Comparison of ENCODE assay signal across 8 cellular contexts in the genomic region with DNA sequence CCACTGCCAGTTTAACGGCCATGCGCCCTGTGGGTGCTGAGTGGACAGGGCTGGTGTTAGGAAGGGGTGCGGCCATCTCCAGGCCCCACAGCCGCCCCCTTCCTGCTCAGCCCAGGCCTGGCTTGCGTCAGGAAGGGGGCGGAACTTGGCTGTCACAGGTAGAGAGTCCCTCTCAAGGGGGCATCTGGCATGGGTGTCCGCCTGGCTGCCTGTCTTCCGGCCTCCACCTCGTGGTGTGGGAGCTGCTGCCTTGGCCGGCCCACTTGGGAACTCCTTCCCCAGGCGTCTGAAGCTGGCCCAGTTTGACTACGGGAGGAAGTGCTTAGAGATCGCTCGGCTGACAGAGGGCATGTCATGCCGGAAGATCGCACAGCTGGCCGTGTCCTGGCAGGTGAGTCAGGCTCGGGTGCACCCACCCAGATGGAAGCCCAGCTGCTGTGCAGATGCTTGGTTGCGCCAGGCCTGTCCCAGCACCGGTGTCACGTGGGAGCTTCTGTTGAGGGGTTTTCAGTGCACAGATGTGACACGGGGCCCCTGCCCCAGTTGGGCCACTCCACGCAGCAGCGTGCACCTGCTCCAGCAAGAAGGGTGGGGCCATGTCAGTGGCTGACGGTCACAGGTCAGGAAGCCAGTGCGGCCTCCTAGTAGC. TPM values are rescaled to one million over a fixed set of nuclear protein-coding genes. Genes with fewer than 3 reads are reported as not detected.
A peak's percentile ranks its signal among the peaks of the same experiment; 100 is the strongest.
DNase-seq lines count a peak whose midpoint lies in the region; ATAC-seq and TF ChIP-seq lines count a peak whose summit lies in the region.

No MANE protein-coding gene starts in this region.

- CTCF ChIA-PET in RWPE1 (lab: Yijun Ruan, JAX): interaction anchor here (0.7 to 2.2 kb wide), 2 partner anchors 21 to 85 kb away, joined by 4 to 7 read pairs; no protein-coding TSS in a partner anchor

- H3K4me1 ChIP-seq in stomach: no peaks in the 10 kb centered on the region

- no peak for TF ChIP-seq EP300 in stomach (IDR thresholded peaks at IDR 0.05)

- DNase-seq in stimulated activated CD4-positive, alpha-beta T cell treated with anti-CD3 and anti-CD28 coated beads, Interleukin-15, amount 100 ng/mL, for 24 hours: peak; percentile 32
- DNase-seq in stimulated activated CD4-positive, alpha-beta T cell treated with anti-CD3 and anti-CD28 coated beads, Interleukin-4, amount 100 ng/mL, for 4 hours: no peak
- peak; percentile 52 for DNase-seq in RWPE1 (ENCODE audit: low spot score)
- peak; percentile 53 for DNase-seq in left cardiac atrium
- no peak for DNase-seq in NCI-H2081 treated with DMSO at 0.1 percent for 48 hours (lab: John Stamatoyannopoulos, UW)
- DNase-seq in stomach: no peak
- DNase-seq in activated gamma-delta T cell (lab: John Stamatoyannopoulos, UW): no peak

- H3K36me3 ChIP-seq in stomach: no peaks in the 10 kb centered on the region

- peaks cover 0 to 21% (median 0%) of the 10 kb centered on the region in 3 donors for H3K27me3 ChIP-seq in stomach

- H3K27ac ChIP-seq in RWPE1 (peak overlapping the region; percentile 99), stomach (peak overlapping the region in 2 of 5 donors; percentile 14 to 29)

- POLR2A ChIA-PET in RWPE1 (lab: Yijun Ruan, JAX; ENCODE audit: low non-redundant PET): interaction anchor here (0.6 to 1.1 kb wide), 2 partner anchors 48 to 56 kb away, joined by 3 to 4 read pairs; partner anchors contain the start of gene MRPL20

- H3K4me3 ChIP-seq in stomach: no peak overlapping the region

- TF ChIP-seq CTCF in RWPE1 (conservative IDR thresholded peaks at IDR 0.05; ENCODE audit: low read depth): no peak
- TF ChIP-seq CTCF in stomach (IDR thresholded peaks at IDR 0.05): no peak

- WGBS in stomach, 5 donors: 47 to 75% (median 70%) methylated on average over 7 to 26 of the region's 26 CpGs

- TF ChIP-seq POLR2A in stomach (IDR thresholded peaks at IDR 0.05): no peak

- ATAC-seq in left cardiac atrium: peak; percentile 83 to 87
- no peak for ATAC-seq in HG02852 (IDR thresholded peaks at IDR 0.05; ENCODE audit: unreplicated experiment)

- intact Hi-C loops in left cardiac atrium (cut with DNase I) (no loop called here), stomach (cut with DNase I; ENCODE audit: low total_unique reads) (no loop called here)

- no peaks in the 10 kb centered on the region for H3K9me3 ChIP-seq in stomach

RNA-seq across cellular contexts. Expression of gene ATAD3B, which starts 9.1 kb away (rescaled TPM):
- 1 to 10 TPM; 6.9 to 7.3 TPM for total RNA-seq in left cardiac atrium
- 10 to 100 TPM; 15.6 to 91.5 (median 33.3) TPM for total RNA-seq in stomach
- polyA plus RNA-seq in stomach: 10 to 100 TPM in 2 of 3 donors, 1 to 10 TPM in 1; 8.2 to 23.8 (median 18.4) TPM

RNA-seq across cellular contexts. Expression of gene ATAD3C, which starts 13.0 kb away (rescaled TPM):
- total RNA-seq in left cardiac atrium (1 to 10 TPM; 1.7 to 2.4 TPM), stomach (1 to 10 TPM in 2 of 5 donors, under 1 TPM in 1, not detected in 2; 0.55 to 5.2 (median 1.3) TPM)
- polyA plus RNA-seq in stomach: 1 to 10 TPM in 1 of 3 donors, under 1 TPM in 2; 0.25 to 2.3 (median 0.92) TPM

RNA-seq across cellular contexts. Expression of gene VWA1, which starts 27.0 kb away (rescaled TPM):
- total RNA-seq in left cardiac atrium (10 to 100 TPM; 24.9 to 66.4 TPM), stomach (10 to 100 TPM; 11.4 to 37.7 (median 21.1) TPM)
- 10 to 100 TPM in 2 of 3 donors, 1 to 10 TPM in 1; 7.6 to 64.8 (median 24.8) TPM for polyA plus RNA-seq in stomach

RNA-seq across cellular contexts. Expression of gene ANKRD65, which starts 41.4 kb away (rescaled TPM):
- total RNA-seq in left cardiac atrium (1 to 10 TPM; 2.2 to 3.0 TPM), stomach (10 to 100 TPM in 1 of 5 donors, 1 to 10 TPM in 2, under 1 TPM in 1, not detected in 1; 0.89 to 13.6 (median 4.7) TPM)
- 10 to 100 TPM in 2 of 3 donors, 1 to 10 TPM in 1; 8.7 to 13.5 (median 13.3) TPM for polyA plus RNA-seq in stomach

RNA-seq across cellular contexts. Expression of gene ATAD3A, which starts 49.5 kb away (rescaled TPM):
- total RNA-seq in left cardiac atrium: 10 to 100 TPM; 14.1 to 24.3 TPM
- total RNA-seq in stomach: 10 to 100 TPM; 10.6 to 92.1 (median 22.5) TPM
- polyA plus RNA-seq in stomach: 10 to 100 TPM; 13.1 to 27.0 (median 14.9) TPM

Comparison
In these comparisons a context has a peak if more than half of its experiments do, and no peak if none do; other contexts are left out.
1. DNase-seq: peak in stimulated activated CD4-positive, alpha-beta T cell treated with anti-CD3 and anti-CD28 coated beads, Interleukin-15, amount 100 ng/mL, for 24 hours (single experiment), RWPE1 (single experiment) and left cardiac atrium (single experiment); none in stimulated activated CD4-positive, alpha-beta T cell treated with anti-CD3 and anti-CD28 coated beads, Interleukin-4, amount 100 ng/mL, for 4 hours (0 of 2), NCI-H2081 treated with DMSO at 0.1 percent for 48 hours (single experiment), stomach (single experiment) and activated gamma-delta T cell (single experiment).